In genomic region chr3:146331967-146332366, GRCh38 we compare ENCODE assay signal across 25 cellular contexts.
"Had no signal": no experiment of that assay in that cellular context is flagged by ENCODE, and none has a peak within 500 bp of the region (broad histone marks: within the 10 kb centered on the region; RNA-seq: fewer than 3 reads in every experiment).

No MANE protein-coding gene starts in this region.

- H3K27ac ChIP-seq: hepatocyte, left lung, lower lobe of right lung, neural progenitor cell, neutrophil, right atrium auricular region, right lobe of liver, stomach, tibial nerve, uterus had no signal

- H3K4me2 ChIP-seq: hepatocyte, neural progenitor cell had no signal

- H3K9ac ChIP-seq: neural progenitor cell had no signal

- H3K4me3 ChIP-seq: hepatocyte, left lung, lower lobe of right lung, neural progenitor cell, right atrium auricular region, right lobe of liver, stomach, tibial nerve, uterus had no signal

- H3K36me3 ChIP-seq: left lung, lower lobe of right lung, neural progenitor cell, neutrophil, right atrium auricular region, right lobe of liver, stomach, tibial nerve, uterus had no signal

- H3K9me3 ChIP-seq: left lung, lower lobe of right lung, neutrophil, right atrium auricular region, right lobe of liver, stomach, tibial nerve, uterus had no signal

- H3K27me3 ChIP-seq: hepatocyte, left lung, neural progenitor cell, neutrophil, right atrium auricular region, right lobe of liver, stomach, tibial nerve, uterus had no signal

- H3K79me2 ChIP-seq: hepatocyte had no signal

- DNase-seq: islet precursor cell; kidney glomerular epithelial cell; left colon; left lung; lower lobe of right lung; mammary epithelial cell; mesenchymal stem cell; naive B cell; natural killer cell; nephron progenitor cell; occipital lobe; right lobe of liver; stimulated activated CD4-positive, alpha-beta T cell treated with anti-CD3 and anti-CD28 coated beads, Interleukin-12 subunit alpha, Interleukin-12 subunit beta, amount 100 ng/mL, for 4 hours; stimulated activated CD4-positive, alpha-beta T cell treated with anti-CD3 and anti-CD28 coated beads, Interleukin-15, amount 100 ng/mL, for 24 hours; stimulated activated CD4-positive, alpha-beta T cell treated with anti-CD3 and anti-CD28 coated beads, Interleukin-2, amount 100 ng/mL, for 24 hours; stimulated activated CD4-positive, alpha-beta T cell treated with anti-CD3 and anti-CD28 coated beads, Interleukin-4, amount 100 ng/mL, for 1 hour; stimulated activated naive B cell treated with anti-CD40 and anti-IgM and Interleukin-4, amounts not matched to agents 10 μg/mL and 1 μg/mL and 100 μg/mL, for 72 hours; stimulated activated naive CD8-positive, alpha-beta T cell treated with anti-CD3 and anti-CD28 coated beads, Interleukin-15, Interleukin-2, amounts not matched to agents 100 U/mL and 50 U/mL, for 24 hours; stomach; uterus had no signal

- H3K4me1 ChIP-seq: left lung, lower lobe of right lung, neural progenitor cell, right lobe of liver, uterus had no signal
